Comparison of ENCODE assay signal across 1 cellular context in the genomic region with DNA sequence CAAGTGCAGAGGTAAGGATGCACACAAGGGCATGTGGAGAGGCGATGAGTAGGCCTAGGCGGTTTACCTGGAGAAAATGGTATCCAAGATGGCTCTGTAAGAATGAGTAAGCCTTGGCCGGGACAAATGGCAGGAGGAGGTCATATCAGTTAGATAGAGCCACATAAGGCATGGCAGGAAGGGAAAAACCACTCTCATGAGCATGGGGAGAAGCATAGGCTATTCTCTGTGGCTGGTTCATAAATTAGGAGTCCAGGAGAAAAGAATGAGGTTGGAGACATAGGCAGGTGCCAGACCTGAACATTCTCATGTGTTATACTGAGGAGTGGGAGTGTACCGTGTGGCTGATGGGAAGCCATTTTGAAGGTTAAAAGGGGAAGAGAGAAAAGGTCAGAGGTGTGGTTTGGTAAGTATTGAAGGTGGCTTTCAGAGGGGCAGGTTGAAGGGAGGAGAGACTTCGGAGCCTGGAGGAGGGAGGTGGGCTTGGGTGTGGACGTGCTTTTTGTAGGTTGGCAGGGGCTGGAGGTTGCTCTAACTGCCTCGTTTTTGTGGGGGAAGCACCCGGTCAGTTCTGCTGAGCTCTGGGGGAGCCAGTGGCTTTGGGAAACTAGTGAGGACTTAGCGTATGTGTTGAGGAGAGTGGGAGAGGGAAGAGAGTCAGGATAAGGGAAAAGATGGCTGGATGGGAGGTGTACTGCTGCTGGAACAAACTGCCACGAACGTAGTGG.
TF ChIP-seq lines count a peak whose summit lies in the region.

No MANE protein-coding gene starts in this region.

TF ChIP-seq in IMR-90, 13 proteins besides CTCF, POLR2A, EP300 and RAD21:
- TF ChIP-seq MAFK (IDR thresholded peaks at IDR 0.05; ENCODE audit: low read depth, low read length) (no peak), NFE2L2 (IDR thresholded peaks at IDR 0.05; ENCODE audit: low read depth, low read length) (no peak), BHLHE40 (IDR thresholded peaks at IDR 0.05; ENCODE audit: low read depth, low read length) (no peak), CEBPB (IDR thresholded peaks at IDR 0.05; ENCODE audit: low read depth, low read length) (no peak), RCOR1 (IDR thresholded peaks at IDR 0.05; ENCODE audit: insufficient replicate concordance, low read length) (no peak), SMC3 (IDR thresholded peaks at IDR 0.05; ENCODE audit: low read depth, low read length) (no peak), CHD1 (IDR thresholded peaks at IDR 0.05; ENCODE audit: low read depth, low read length) (no peak), FOS (IDR thresholded peaks at IDR 0.05; ENCODE audit: low read depth, low read length) (no peak), MAZ (IDR thresholded peaks at IDR 0.05; ENCODE audit: borderline replicate concordance, low read depth, low read length) (no peak), MXI1 (IDR thresholded peaks at IDR 0.05; ENCODE audit: borderline replicate concordance, low read depth, low read length) (no peak), RFX5 (IDR thresholded peaks at IDR 0.05; ENCODE audit: low read depth, low read length) (no peak)
- TF ChIP-seq, protein P1, sequence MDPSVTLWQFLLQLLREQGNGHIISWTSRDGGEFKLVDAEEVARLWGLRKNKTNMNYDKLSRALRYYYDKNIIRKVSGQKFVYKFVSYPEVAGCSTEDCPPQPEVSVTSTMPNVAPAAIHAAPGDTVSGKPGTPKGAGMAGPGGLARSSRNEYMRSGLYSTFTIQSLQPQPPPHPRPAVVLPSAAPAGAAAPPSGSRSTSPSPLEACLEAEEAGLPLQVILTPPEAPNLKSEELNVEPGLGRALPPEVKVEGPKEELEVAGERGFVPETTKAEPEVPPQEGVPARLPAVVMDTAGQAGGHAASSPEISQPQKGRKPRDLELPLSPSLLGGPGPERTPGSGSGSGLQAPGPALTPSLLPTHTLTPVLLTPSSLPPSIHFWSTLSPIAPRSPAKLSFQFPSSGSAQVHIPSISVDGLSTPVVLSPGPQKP (IDR thresholded peaks at IDR 0.05; ENCODE audit: borderline replicate concordance, low read depth, low read length), result no peak
- TF ChIP-seq, protein P2, sequence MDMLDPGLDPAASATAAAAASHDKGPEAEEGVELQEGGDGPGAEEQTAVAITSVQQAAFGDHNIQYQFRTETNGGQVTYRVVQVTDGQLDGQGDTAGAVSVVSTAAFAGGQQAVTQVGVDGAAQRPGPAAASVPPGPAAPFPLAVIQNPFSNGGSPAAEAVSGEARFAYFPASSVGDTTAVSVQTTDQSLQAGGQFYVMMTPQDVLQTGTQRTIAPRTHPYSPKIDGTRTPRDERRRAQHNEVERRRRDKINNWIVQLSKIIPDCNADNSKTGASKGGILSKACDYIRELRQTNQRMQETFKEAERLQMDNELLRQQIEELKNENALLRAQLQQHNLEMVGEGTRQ (IDR thresholded peaks at IDR 0.05; ENCODE audit: low read depth, low read length), result no peak
TF ChIP-seq in IMR-90: peak in this region for 0.
